ENCODE assay signal across 8 cellular contexts in the genomic region with DNA sequence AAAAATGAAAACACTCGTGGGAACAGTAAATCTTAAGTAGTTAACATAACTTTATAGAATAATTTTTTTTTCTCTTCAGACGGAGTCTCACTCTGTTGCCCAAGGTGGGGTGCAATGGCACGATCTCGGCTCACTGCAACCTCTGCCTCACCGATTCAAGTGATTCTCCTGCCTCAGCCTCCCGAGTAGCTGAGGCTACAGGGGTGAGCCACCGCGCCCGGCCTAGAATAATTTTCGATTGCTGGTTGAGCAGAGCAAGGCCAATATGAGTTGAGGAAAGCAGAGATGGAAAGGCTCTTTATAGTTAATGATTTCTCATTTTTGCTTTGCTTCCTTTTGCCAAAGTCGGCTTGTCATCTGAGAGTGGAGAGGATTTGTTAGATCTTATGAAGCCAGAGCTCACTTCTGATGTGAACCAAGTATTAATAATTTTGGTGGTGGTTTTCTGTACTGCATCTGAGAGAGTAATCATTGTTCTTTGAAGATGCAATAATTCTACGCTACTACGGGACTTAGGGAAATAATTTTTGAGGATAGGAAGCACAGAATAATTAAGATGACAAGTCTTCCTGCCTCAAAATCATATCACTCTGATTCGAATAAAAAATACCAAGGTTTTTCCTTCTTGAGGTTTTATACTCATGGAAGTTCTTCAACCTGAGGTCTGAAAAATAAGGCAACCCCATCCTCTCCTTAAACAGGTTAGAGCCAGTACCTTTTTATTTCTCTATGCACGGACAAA. TPM values are rescaled to one million over a fixed set of nuclear protein-coding genes. Genes with fewer than 3 reads are reported as not detected.
A peak's percentile ranks its signal among the peaks of the same experiment; 100 is the strongest.
DNase-seq lines count a peak whose midpoint lies in the region; ATAC-seq and TF ChIP-seq lines count a peak whose summit lies in the region.

No MANE protein-coding gene starts in this region.

- no peaks in the 10 kb centered on the region for H3K9me3 ChIP-seq in iPS-18a (ENCODE audit: control insufficient read depth, low read depth, low read length)
- H3K9me3 ChIP-seq in stomach smooth muscle (ENCODE audit: control insufficient read depth in 2 of 2, low read length in 2 of 2): no peaks in the 10 kb centered on the region

- peak overlapping the region; percentile 90 for H3K4me3 Mint-ChIP-seq in activated CD4-positive, alpha-beta T cell treated with anti-CD3 and anti-CD28 coated beads for 36 hours
- peak overlapping the region; percentile 93 for H3K4me3 Mint-ChIP-seq in WTC11

- peaks cover 2% of the 10 kb centered on the region for H3K27me3 Mint-ChIP-seq in activated CD4-positive, alpha-beta T cell treated with anti-CD3 and anti-CD28 coated beads for 36 hours
- no peaks in the 10 kb centered on the region for H3K27me3 Mint-ChIP-seq in WTC11 (ENCODE audit: low read depth)

- no peaks in the 10 kb centered on the region for H3K9me3 Mint-ChIP-seq in activated CD4-positive, alpha-beta T cell treated with anti-CD3 and anti-CD28 coated beads for 36 hours (ENCODE audit: low read depth)
- no peaks in the 10 kb centered on the region for H3K9me3 Mint-ChIP-seq in WTC11

- intact Hi-C loops in activated CD4-positive, alpha-beta T cell treated with anti-CD3 and anti-CD28 coated beads for 36 hours (cut with DNase I, micrococcal nuclease): loop anchor here (1.0 to 10.0 kb wide), 7 partner anchors 22 to 898 kb away; a partner anchor contains a TSS

- DNase-seq in activated CD4-positive, alpha-beta T cell treated with anti-CD3 and anti-CD28 coated beads for 36 hours: no peak
- no peak for DNase-seq in activated CD4-positive, alpha-beta T cell treated with anti-CD3 and anti-CD28 coated beads, Interleukin-2, amount 50 U/mL, for 1 hour
- no peak for DNase-seq in WTC11 (ENCODE audit: low spot score)
- no peak for DNase-seq in stimulated activated CD4-positive, alpha-beta T cell treated with anti-CD3 and anti-CD28 coated beads, Interleukin-4, amount 100 ng/mL, for 4 hours

- H3K27ac ChIP-seq in iPS-18a (ENCODE audit: low read length) (peak overlapping the region; percentile 48), stomach smooth muscle (ENCODE audit: low read length) (no peak overlapping the region)

- peak overlapping the region; percentile 91 for H3K9ac ChIP-seq in iPS-18a (ENCODE audit: low read length)
- peak overlapping the region in 1 of 2 donors; percentile 52 for H3K9ac ChIP-seq in stomach smooth muscle (ENCODE audit: low read length in 2 of 2)

- ATAC-seq in activated CD4-positive, alpha-beta T cell treated with anti-CD3 and anti-CD28 coated beads for 36 hours: no peak
- ATAC-seq in WTC11: no peak
- no peak for ATAC-seq in HG02970 (IDR thresholded peaks at IDR 0.05; ENCODE audit: low FRiP score, unreplicated experiment)
- no peak for ATAC-seq in GM19467 (IDR thresholded peaks at IDR 0.05; ENCODE audit: unreplicated experiment)

- no peaks in the 10 kb centered on the region for H3K27me3 ChIP-seq in iPS-18a (ENCODE audit: control insufficient read depth, insufficient read depth, low read length)
- no peaks in the 10 kb centered on the region for H3K27me3 ChIP-seq in stomach smooth muscle (ENCODE audit: control insufficient read depth in 1 of 2, insufficient read depth in 2 of 2, low read length in 2 of 2)

- TF ChIP-seq CTCF in WTC11 (IDR thresholded peaks at IDR 0.05): no peak

- H3K4me1 ChIP-seq in iPS-18a (ENCODE audit: control insufficient read depth, low read depth, low read length): peaks cover 6% of the 10 kb centered on the region
- H3K4me1 ChIP-seq in stomach smooth muscle (ENCODE audit: control insufficient read depth, insufficient read depth, low read length): peaks cover 14% of the 10 kb centered on the region

- peak overlapping the region; percentile 97 for H3K27ac Mint-ChIP-seq in activated CD4-positive, alpha-beta T cell treated with anti-CD3 and anti-CD28 coated beads for 36 hours
- peak overlapping the region; percentile 98; the same call in 1 of the 2 replicates for H3K27ac Mint-ChIP-seq in WTC11

- no peaks in the 10 kb centered on the region for H3K36me3 ChIP-seq in iPS-18a (ENCODE audit: control insufficient read depth, low read depth, low read length)
- H3K36me3 ChIP-seq in stomach smooth muscle (ENCODE audit: control insufficient read depth in 2 of 2, insufficient read depth in 2 of 2, low read length in 2 of 2): no peaks in the 10 kb centered on the region

- H3K4me1 Mint-ChIP-seq in activated CD4-positive, alpha-beta T cell treated with anti-CD3 and anti-CD28 coated beads for 36 hours: peaks cover 32% of the 10 kb centered on the region
- H3K4me1 Mint-ChIP-seq in WTC11: peaks cover 27% of the 10 kb centered on the region

- H3K36me3 Mint-ChIP-seq in activated CD4-positive, alpha-beta T cell treated with anti-CD3 and anti-CD28 coated beads for 36 hours (ENCODE audit: low read depth): no peaks in the 10 kb centered on the region
- no peaks in the 10 kb centered on the region for H3K36me3 Mint-ChIP-seq in WTC11

- POLR2A ChIA-PET in activated CD4-positive, alpha-beta T cell treated with anti-CD3 and anti-CD28 coated beads for 36 hours (lab: Charles Lee): interaction anchor here (0.6 to 3.6 kb wide), 4 partner anchors 37 to 259 kb away, joined by 3 to 26 read pairs (median 4); a partner anchor contains a TSS
- POLR2A ChIA-PET in WTC11 (lab: Charles Lee): interaction anchor here (1.1 to 2.5 kb wide), 2 partner anchors 141 to 377 kb away, joined by 3 to 21 read pairs; a partner anchor contains a TSS

- CTCF ChIA-PET in activated CD4-positive, alpha-beta T cell treated with anti-CD3 and anti-CD28 coated beads for 36 hours (lab: Charles Lee): interaction anchor here (0.6 to 3.9 kb wide), 9 partner anchors 11 to 251 kb away, joined by 3 to 21 read pairs (median 4); a partner anchor contains a TSS
- CTCF ChIA-PET in WTC11 (lab: Charles Lee): interaction anchor here (0.6 to 3.2 kb wide), 4 partner anchors 11 to 217 kb away, joined by 3 to 19 read pairs (median 5); a partner anchor contains a TSS

- H3K4me3 ChIP-seq in iPS-18a (ENCODE audit: low read length): peak overlapping the region; percentile 90
- peak overlapping the region; percentile 73 to 93 for H3K4me3 ChIP-seq in stomach smooth muscle (ENCODE audit: low read length in 2 of 2)

TF ChIP-seq in WTC11, 78 proteins besides CTCF, POLR2A, EP300 and RAD21:
- TF ChIP-seq, protein P1, sequence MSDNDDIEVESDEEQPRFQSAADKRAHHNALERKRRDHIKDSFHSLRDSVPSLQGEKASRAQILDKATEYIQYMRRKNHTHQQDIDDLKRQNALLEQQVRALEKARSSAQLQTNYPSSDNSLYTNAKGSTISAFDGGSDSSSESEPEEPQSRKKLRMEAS (CRISPR knock-in tag; IDR thresholded peaks at IDR 0.05): no peak
- no peak for TF ChIP-seq SMAD3 (CRISPR knock-in tag; IDR thresholded peaks at IDR 0.05; ENCODE audit: borderline replicate concordance)

RNA-seq across cellular contexts. Expression of a gene that starts 1.5 kb away (rescaled TPM):
- total RNA-seq in activated CD4-positive, alpha-beta T cell treated with anti-CD3 and anti-CD28 coated beads for 36 hours: 10 to 100 TPM; 27.9 to 36.0 TPM
- total RNA-seq in WTC11 (2021): 33.9 to 44.5 TPM (median 37.7 TPM) in 3 replicates
